In genomic region chr1:115539736-115540135, GRCh38 we compare ENCODE assay signal across 19 cellular contexts.
"Had no signal": no experiment of that assay in that cellular context is flagged by ENCODE, and none has a peak within 500 bp of the region (broad histone marks: within the 10 kb centered on the region; RNA-seq: fewer than 3 reads in every experiment).

No MANE protein-coding gene starts in this region.

- ATAC-seq: activated CD4-positive, alpha-beta T cell treated with anti-CD3 and anti-CD28 coated beads for 36 hours; activated naive CD4-positive, alpha-beta T cell treated with anti-CD3 and anti-CD28 coated beads, Interleukin-2, amount 50 U/mL, for 72 hours; body of pancreas; esophagus mucosa; foreskin keratinocyte; naive thymus-derived CD8-positive, alpha-beta T cell; WTC11 had no signal

- DNase-seq: activated CD4-positive, alpha-beta T cell treated with anti-CD3 and anti-CD28 coated beads for 36 hours; activated CD4-positive, alpha-beta T cell treated with anti-CD3 and anti-CD28 coated beads, Interleukin-2, amount 50 U/mL, for 48 hours; activated gamma-delta T cell treated with Interleukin-2 at 50 U/mL for 16 hours; activated T-cell treated with anti-CD3 and anti-CD28 coated beads for 4 hours; amygdala; body of pancreas; cortex of kidney; foreskin keratinocyte; naive thymus-derived CD8-positive, alpha-beta T cell; stimulated activated CD4-positive, alpha-beta T cell treated with anti-CD3 and anti-CD28 coated beads, Interleukin-12 subunit alpha, Interleukin-12 subunit beta, amount 100 ng/mL, for 4 hours; stimulated activated CD4-positive, alpha-beta T cell treated with anti-CD3 and anti-CD28 coated beads, Interleukin-1b, Interleukin-23, amount 100 ng/mL, for 48 hours; stimulated activated CD8-positive, alpha-beta memory T cell treated with anti-CD3 and anti-CD28 coated beads, Interleukin-4, amount 100 ng/mL, for 48 hours; stimulated activated naive CD4-positive, alpha-beta T cell; tibial artery had no signal

- H3K9me3 ChIP-seq: body of pancreas, tibial artery had no signal

- H3K4me1 ChIP-seq: body of pancreas, parathyroid adenoma, tibial artery had no signal

- H3K36me3 ChIP-seq: tibial artery had no signal

- H3K27ac ChIP-seq: body of pancreas, foreskin keratinocyte, parathyroid adenoma, SK-N-MC, tibial artery had no signal

- H3K9ac ChIP-seq: parathyroid adenoma had no signal

- H3K4me3 ChIP-seq: body of pancreas, SK-N-MC, tibial artery had no signal

- H3K27me3 ChIP-seq: body of pancreas, foreskin keratinocyte, tibial artery had no signal
